8 cellular contexts compared by ENCODE assay signal in the genomic region with DNA sequence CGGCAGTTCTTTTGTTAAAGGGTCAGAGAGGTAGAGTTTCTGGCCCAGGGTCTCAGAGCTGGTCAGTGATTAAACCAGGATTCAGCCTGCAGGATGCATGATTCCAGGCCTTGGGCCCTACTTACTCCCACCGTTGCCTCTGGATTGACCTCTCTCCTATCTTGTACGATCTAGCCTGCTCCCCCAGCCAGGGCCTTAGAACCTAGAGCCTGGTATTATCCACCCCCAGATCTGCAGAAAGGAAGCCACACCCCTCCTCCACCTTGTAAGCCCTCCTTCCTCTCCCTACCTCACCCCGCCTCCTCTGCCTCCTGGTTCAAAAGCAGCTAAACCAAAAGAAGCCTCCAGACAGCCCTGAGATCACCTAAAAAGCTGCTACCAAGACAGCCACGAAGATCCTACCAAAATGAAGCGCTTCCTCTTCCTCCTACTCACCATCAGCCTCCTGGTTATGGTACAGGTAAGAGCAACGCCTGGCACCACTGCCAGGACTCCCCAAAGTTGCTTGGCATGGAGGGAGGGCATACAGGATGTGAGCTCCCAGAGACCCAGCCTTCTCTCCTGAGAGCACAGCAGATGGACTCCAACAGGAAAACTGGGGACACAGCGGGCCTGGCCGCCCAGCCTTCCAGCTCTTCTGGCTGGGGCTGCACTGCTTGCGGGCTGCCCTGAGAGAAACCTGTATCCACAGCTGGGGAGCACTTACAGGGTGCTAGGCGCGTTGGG. TPM values are rescaled to one million over a fixed set of nuclear protein-coding genes. Genes with fewer than 3 reads are reported as not detected.
DNase-seq lines count a peak whose midpoint lies in the region; ATAC-seq, FAIRE-seq and TF ChIP-seq lines count a peak whose summit lies in the region.

A gene with protein sequence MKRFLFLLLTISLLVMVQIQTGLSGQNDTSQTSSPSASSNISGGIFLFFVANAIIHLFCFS (plus strand): TSS at position 347 of the 726 bp plus-strand sequence. CDS start 60 bp downstream, at position 407.

- H3K4me1 ChIP-seq in kidney (ENCODE audit: control insufficient read depth in 1 of 2, insufficient read depth in 1 of 2, low read depth in 1 of 2, low read length in 2 of 2), result peaks cover 3% of the 10 kb centered on the region in 2 donors

- CTCF ChIA-PET in activated CD4-positive, alpha-beta memory T cell treated with anti-CD3 and anti-CD28 coated beads, Interleukin-2, amount 10 ng/mL, durations not matched to agents 7 days and 5 days (lab: Charles Lee), result interaction anchor here (0.9 to 21.0 kb wide), 14 partner anchors 8 to 148 kb away, joined by 3 to 883 read pairs (median 6); a partner anchor contains a TSS

- no peaks in the 10 kb centered on the region for H3K27me3 Mint-ChIP-seq in activated CD4-positive, alpha-beta memory T cell treated with anti-CD3 and anti-CD28 coated beads, Interleukin-2, amount 10 ng/mL, durations not matched to agents 7 days and 5 days

- ATAC-seq in HG03175 (IDR thresholded peaks at IDR 0.05; ENCODE audit: unreplicated experiment) (peak; percentile 40), HG02610 (IDR thresholded peaks at IDR 0.05; ENCODE audit: unreplicated experiment) (no peak)

- no peak within 1 kb of the TSS for H3K4me3 ChIP-seq in kidney (ENCODE audit: low read length in 2 of 2)

- FAIRE-seq in kidney (lab: Jason Lieb, UNC) (no peak), H54 (lab: Jason Lieb, UNC) (no peak)

- H3K27ac Mint-ChIP-seq in activated CD4-positive, alpha-beta memory T cell treated with anti-CD3 and anti-CD28 coated beads, Interleukin-2, amount 10 ng/mL, durations not matched to agents 7 days and 5 days, result peak within 1 kb of the TSS; percentile 76

- no peak for TF ChIP-seq CTCF in GM10266 (IDR thresholded peaks at IDR 0.05; ENCODE audit: control insufficient read depth, insufficient read depth, low read depth, missing control alignments)
- TF ChIP-seq CTCF in kidney (IDR thresholded peaks at IDR 0.05; ENCODE audit: borderline replicate concordance, extremely low read depth, insufficient read depth), result no peak

- H3K27ac ChIP-seq in kidney (ENCODE audit: low read depth in 2 of 2, low read length in 2 of 2), result no peak within 1 kb of the TSS

- H3K9me3 ChIP-seq in kidney (ENCODE audit: control insufficient read depth in 1 of 2, low read length in 2 of 2), result no peaks in the 10 kb centered on the region

- H3K9me3 Mint-ChIP-seq in activated CD4-positive, alpha-beta memory T cell treated with anti-CD3 and anti-CD28 coated beads, Interleukin-2, amount 10 ng/mL, durations not matched to agents 7 days and 5 days, result no peaks in the 10 kb centered on the region

- H3K9ac ChIP-seq in kidney (ENCODE audit: low read length in 2 of 2), result no peak within 1 kb of the TSS

- H3K36me3 ChIP-seq in kidney (ENCODE audit: control insufficient read depth in 1 of 2, insufficient read depth in 2 of 2, low read length in 2 of 2), result no peaks in the 10 kb centered on the region

- DNase-seq in GM10266 (ENCODE audit: extremely low spot score) (peak; percentile 78), kidney (no peak), GM03348 (ENCODE audit: low spot score) (no peak), H54 (ENCODE audit: insufficient read length, low spot score) (no peak)
- DNase-seq in activated CD4-positive, alpha-beta memory T cell treated with anti-CD3 and anti-CD28 coated beads, Interleukin-2, amount 10 ng/mL, durations not matched to agents 7 days and 5 days, result peak; percentile 81
- peak; percentile 77 for DNase-seq in stimulated activated naive CD4-positive, alpha-beta T cell treated with Interleukin-2 at 50 U/mL for 16 hours (lab: John Stamatoyannopoulos, UW)

- H3K4me1 Mint-ChIP-seq in activated CD4-positive, alpha-beta memory T cell treated with anti-CD3 and anti-CD28 coated beads, Interleukin-2, amount 10 ng/mL, durations not matched to agents 7 days and 5 days, result peaks cover 75% of the 10 kb centered on the region

- intact Hi-C loops in kidney (cut with DNase I), result no loop called here

- TF ChIP-seq POLR2A in H54 (IDR thresholded peaks at IDR 0.05; ENCODE audit: low read depth, low read length), result no peak

- peak within 1 kb of the TSS; percentile 84 for H3K4me3 Mint-ChIP-seq in activated CD4-positive, alpha-beta memory T cell treated with anti-CD3 and anti-CD28 coated beads, Interleukin-2, amount 10 ng/mL, durations not matched to agents 7 days and 5 days

- H3K36me3 Mint-ChIP-seq in activated CD4-positive, alpha-beta memory T cell treated with anti-CD3 and anti-CD28 coated beads, Interleukin-2, amount 10 ng/mL, durations not matched to agents 7 days and 5 days (ENCODE audit: low read depth), result peaks cover 48% of the 10 kb centered on the region

- POLR2A ChIA-PET in activated CD4-positive, alpha-beta memory T cell treated with anti-CD3 and anti-CD28 coated beads, Interleukin-2, amount 10 ng/mL, durations not matched to agents 7 days and 5 days (lab: Charles Lee), result interaction anchor here (0.7 to 28.5 kb wide), 15 partner anchors 11 to 183 kb away, joined by 3 to 1302 read pairs (median 4); a partner anchor contains a TSS

RNA-seq across cellular contexts. Expression of the gene that starts here (rescaled TPM):
- 1,000 to 10,000 TPM; 1,572 to 1,591 TPM for total RNA-seq in activated CD4-positive, alpha-beta memory T cell treated with anti-CD3 and anti-CD28 coated beads, Interleukin-2, amount 10 ng/mL, durations not matched to agents 7 days and 5 days
- 30.8 TPM for total RNA-seq in kidney
- polyA plus RNA-seq in kidney (ENCODE audit: insufficient read depth, low read depth, low replicate concordance), result 13.2 TPM

Comparison
In these comparisons a context has a peak if more than half of its experiments do, and no peak if none do; other contexts are left out.
1. RNA of the gene that starts here (total RNA-seq): 1,572 to 1,591 TPM in activated CD4-positive, alpha-beta memory T cell treated with anti-CD3 and anti-CD28 coated beads, Interleukin-2, amount 10 ng/mL, durations not matched to agents 7 days and 5 days; 30.8 TPM in kidney (single experiment); every median in the first group is over 10 times any median in the second.
2. DNase-seq: peak in GM10266 (single experiment), activated CD4-positive, alpha-beta memory T cell treated with anti-CD3 and anti-CD28 coated beads, Interleukin-2, amount 10 ng/mL, durations not matched to agents 7 days and 5 days (single experiment) and stimulated activated naive CD4-positive, alpha-beta T cell treated with Interleukin-2 at 50 U/mL for 16 hours (single experiment); none in kidney (single experiment), GM03348 (single experiment) and H54 (single experiment).